19 cellular contexts compared by ENCODE assay signal in genomic region chr2:150341982-150342680, GRCh38.
"Had no signal": no experiment of that assay in that cellular context is flagged by ENCODE, and none has a peak within 500 bp of the region (broad histone marks: within the 10 kb centered on the region; RNA-seq: fewer than 3 reads in every experiment).

No MANE protein-coding gene starts in this region.

- H3K27ac ChIP-seq: adrenal gland, ascending aorta, colonic mucosa, dorsolateral prefrontal cortex, heart right ventricle, left lung, ovary, prostate gland had no signal

- ATAC-seq: activated T-cell treated with anti-CD3 and anti-CD28 coated beads, Interleukin-2, amount 50 U/mL, for 4 hours; effector memory CD8-positive, alpha-beta T cell; heart right ventricle; left lung; natural killer cell treated with Interleukin-12 subunit alpha and Interleukin-12 subunit beta and Interleukin-15 and Interleukin-18, amount 100 ng/mL, for 72 hours; WTC11 had no signal

- H3K27me3 ChIP-seq: adrenal gland, ascending aorta, colonic mucosa, heart right ventricle, left lung, ovary, tibial artery had no signal

- DNase-seq: activated CD8-positive, alpha-beta memory T cell treated with anti-CD3 and anti-CD28 coated beads, Interleukin-2, amount 50 U/mL, for 4 hours; activated naive CD4-positive, alpha-beta T cell; activated T-cell treated with anti-CD3 and anti-CD28 coated beads, Interleukin-2, amount 50 U/mL, for 4 hours; adrenal gland; colonic mucosa; dorsolateral prefrontal cortex; effector memory CD8-positive, alpha-beta T cell; foreskin fibroblast; heart right ventricle; left lung; ovary; stimulated activated CD4-positive, alpha-beta T cell treated with anti-CD3 and anti-CD28 coated beads, Interleukin-12 subunit alpha, Interleukin-12 subunit beta, amount 100 ng/mL, for 4 hours; T-helper 9 cell; tibial artery had no signal

- H3K36me3 ChIP-seq: adrenal gland, ascending aorta, colonic mucosa, heart right ventricle, left lung, ovary, prostate gland, tibial artery had no signal

- H3K9me3 ChIP-seq: adrenal gland, ascending aorta, colonic mucosa, heart right ventricle, left lung, ovary, prostate gland, tibial artery had no signal

- H3K4me3 ChIP-seq: adrenal gland, ascending aorta, colonic mucosa, dorsolateral prefrontal cortex, heart right ventricle, left lung, lung, ovary, prostate gland, tibial artery had no signal

- H3K4me1 ChIP-seq: colonic mucosa, heart right ventricle, left lung had no signal
